13 cellular contexts compared by ENCODE assay signal in the genomic region with DNA sequence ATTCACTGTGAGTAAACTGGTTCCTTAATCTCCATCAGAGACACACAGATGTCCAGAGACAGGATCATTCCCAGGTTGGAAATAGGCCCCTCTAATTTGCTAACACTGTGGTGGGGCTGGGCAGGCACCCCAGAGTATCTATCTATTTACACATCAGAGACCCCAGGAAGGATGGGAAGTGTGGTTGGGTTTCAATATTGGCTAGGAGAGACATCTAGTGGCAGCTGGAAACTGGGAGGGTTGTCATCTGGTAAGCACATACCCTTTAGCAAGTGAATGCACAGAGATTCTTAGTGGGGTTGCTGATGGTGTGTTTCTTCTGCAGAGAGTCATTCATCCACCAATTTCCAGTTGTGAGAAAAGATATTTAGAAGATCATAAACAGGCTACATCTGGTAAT. TPM values are rescaled to one million over a fixed set of nuclear protein-coding genes. Genes with fewer than 3 reads are reported as not detected.
DNase-seq lines count a peak whose midpoint lies in the region; ATAC-seq, FAIRE-seq and TF ChIP-seq lines count a peak whose summit lies in the region.
"Had no signal": no experiment of that assay in that cellular context is flagged by ENCODE, and none has a peak within 500 bp of the region (broad histone marks: within the 10 kb centered on the region; RNA-seq: fewer than 3 reads in every experiment).

No MANE protein-coding gene starts in this region.

- no peak for ATAC-seq in HG03378 (IDR thresholded peaks at IDR 0.05; ENCODE audit: unreplicated experiment)
- ATAC-seq: activated T-cell treated with anti-CD3 and anti-CD28 coated beads, Interleukin-2, amount 50 U/mL, for 4 hours; mucosa of descending colon had no signal

- FAIRE-seq in D721Med (lab: Jason Lieb, UNC) = no peak
- FAIRE-seq: astrocyte had no signal

- TF ChIP-seq CTCF in D721Med (IDR thresholded peaks at IDR 0.05; ENCODE audit: insufficient read depth, missing control alignments) (peak; percentile 55), chondrocyte (IDR thresholded peaks at IDR 0.05) (peak; percentile 56), neural crest cell (conservative IDR thresholded peaks at IDR 0.05) (peak; percentile 51)

- intact Hi-C loops in activated naive CD4-positive, alpha-beta T cell treated with anti-CD3 and anti-CD28 coated beads for 36 hours (cut with micrococcal nuclease) = no loop called here

- H3K36me3 Mint-ChIP-seq in chondrocyte (ENCODE audit: low read depth) = no peaks in the 10 kb centered on the region
- H3K36me3 Mint-ChIP-seq in neural crest cell (ENCODE audit: low read depth) = no peaks in the 10 kb centered on the region
- no peaks in the 10 kb centered on the region for H3K36me3 Mint-ChIP-seq in activated naive CD4-positive, alpha-beta T cell treated with anti-CD3 and anti-CD28 coated beads for 36 hours (ENCODE audit: low read depth)

- H3K9me3 Mint-ChIP-seq in chondrocyte (ENCODE audit: low read depth) (no peaks in the 10 kb centered on the region), neural crest cell (no peaks in the 10 kb centered on the region)
- H3K9me3 Mint-ChIP-seq in activated naive CD4-positive, alpha-beta T cell treated with anti-CD3 and anti-CD28 coated beads for 36 hours = no peaks in the 10 kb centered on the region

- H3K4me1 Mint-ChIP-seq in chondrocyte (ENCODE audit: low read depth) = no peaks in the 10 kb centered on the region
- peaks cover 9% of the 10 kb centered on the region for H3K4me1 Mint-ChIP-seq in neural crest cell
- no peaks in the 10 kb centered on the region for H3K4me1 Mint-ChIP-seq in activated naive CD4-positive, alpha-beta T cell treated with anti-CD3 and anti-CD28 coated beads for 36 hours (ENCODE audit: low read depth)

- H3K27ac Mint-ChIP-seq in chondrocyte (ENCODE audit: unreplicated experiment) (no peak overlapping the region), neural crest cell (ENCODE audit: unreplicated experiment) (no peak overlapping the region)
- H3K27ac Mint-ChIP-seq in activated naive CD4-positive, alpha-beta T cell treated with anti-CD3 and anti-CD28 coated beads for 36 hours = no peak overlapping the region

- H3K4me3 ChIP-seq in Jurkat, Clone E6-1 (ENCODE audit: low read length) = no peak overlapping the region
- H3K4me3 ChIP-seq: mucosa of descending colon, SJCRH30 had no signal

- H3K4me3 Mint-ChIP-seq in chondrocyte (ENCODE audit: unreplicated experiment) = no peak overlapping the region
- H3K4me3 Mint-ChIP-seq in neural crest cell = no peak overlapping the region
- H3K4me3 Mint-ChIP-seq in activated naive CD4-positive, alpha-beta T cell treated with anti-CD3 and anti-CD28 coated beads for 36 hours = no peak overlapping the region
- H3K4me3 Mint-ChIP-seq: activated T-cell treated with anti-CD3 and anti-CD28 coated beads, Interleukin-2, amount 50 U/mL, for 4 hours had no signal

- peaks cover 4% of the 10 kb centered on the region for H3K27me3 Mint-ChIP-seq in chondrocyte (ENCODE audit: low read depth)
- peaks cover 13% of the 10 kb centered on the region for H3K27me3 Mint-ChIP-seq in neural crest cell (ENCODE audit: low read depth)
- peaks cover 8% of the 10 kb centered on the region for H3K27me3 Mint-ChIP-seq in activated naive CD4-positive, alpha-beta T cell treated with anti-CD3 and anti-CD28 coated beads for 36 hours (ENCODE audit: low read depth)

- DNase-seq in D721Med (ENCODE audit: insufficient read length, low spot score) = no peak
- DNase-seq in Jurkat, Clone E6-1 (ENCODE audit: low read depth, low spot score) = peak; percentile 6
- no peak for DNase-seq in chondrocyte (ENCODE audit: low spot score)
- peak; percentile 6 for DNase-seq in neural crest cell (ENCODE audit: low read depth, low spot score)
- DNase-seq in activated naive CD4-positive, alpha-beta T cell treated with anti-CD3 and anti-CD28 coated beads for 36 hours = no peak
- DNase-seq in GOT3 (lab: John Stamatoyannopoulos, UW) = no peak
- DNase-seq in amniotic stem cell (lab: John Stamatoyannopoulos, UW) = no peak
- DNase-seq: activated T-cell treated with anti-CD3 and anti-CD28 coated beads, Interleukin-2, amount 50 U/mL, for 4 hours; mucosa of descending colon had no signal

- CTCF ChIA-PET in activated naive CD4-positive, alpha-beta T cell treated with anti-CD3 and anti-CD28 coated beads for 36 hours (lab: Charles Lee) = no interaction called here

RNA-seq across cellular contexts. Expression of a gene that starts 36.0 kb away (rescaled TPM):
- not detected for polyA plus RNA-seq in Jurkat, Clone E6-1 (2012; ENCODE audit: insufficient read depth, insufficient read length)
- total RNA-seq in chondrocyte = not detected in 3 replicates
- 3.1 and 3.4 TPM in 2 replicates for total RNA-seq in neural crest cell
- total RNA-seq in activated naive CD4-positive, alpha-beta T cell treated with anti-CD3 and anti-CD28 coated beads for 36 hours = not detected
- total RNA-seq: activated T-cell treated with anti-CD3 and anti-CD28 coated beads, Interleukin-2, amount 50 U/mL, for 4 hours; M059J; SJCRH30 had no signal

Comparison
In these comparisons a context has a peak if more than half of its experiments do, and no peak if none do; other contexts are left out.
1. DNase-seq: peak in Jurkat, Clone E6-1 (single experiment) and neural crest cell (single experiment); none in D721Med (single experiment), chondrocyte (single experiment), activated naive CD4-positive, alpha-beta T cell treated with anti-CD3 and anti-CD28 coated beads for 36 hours (single experiment), GOT3 (single experiment) and amniotic stem cell (single experiment).
2. Peak in every context shown above with its lines, with median percentiles within 50 percentile points of each other: CTCF ChIP-seq.